Comparison of ENCODE assay signal across 15 cellular contexts in the genomic region with DNA sequence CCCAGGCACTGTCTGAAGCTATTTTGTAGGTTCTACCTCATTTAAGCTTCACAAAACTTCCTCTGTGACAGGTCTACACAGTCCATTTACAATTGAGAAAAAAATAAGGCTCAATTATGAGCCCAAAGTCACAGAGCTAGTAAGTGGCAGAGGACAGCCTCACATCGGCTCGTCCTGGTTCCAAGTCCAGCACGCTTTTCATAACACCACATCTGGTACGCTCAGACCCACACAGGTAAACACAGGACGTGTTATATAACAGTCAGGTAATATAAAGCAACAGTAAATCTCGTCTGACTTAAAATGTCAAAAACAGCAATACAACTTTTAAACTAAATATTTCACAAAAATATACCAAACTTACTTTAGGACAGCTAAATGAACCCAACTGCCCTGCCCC.
"Had no signal": no experiment of that assay in that cellular context is flagged by ENCODE, and none has a peak within 500 bp of the region (broad histone marks: within the 10 kb centered on the region; RNA-seq: fewer than 3 reads in every experiment).

No MANE protein-coding gene starts in this region.

- FAIRE-seq: astrocyte, TTC549, urothelium cell line had no signal

- H3K36me3 ChIP-seq: left lung, thoracic aorta had no signal

- H3K9me3 Mint-ChIP-seq: activated CD4-positive, alpha-beta T cell treated with anti-CD3 and anti-CD28 coated beads, Interleukin-2, amount 10 ng/mL, durations not matched to agents 24 days and 14 days; naive thymus-derived CD4-positive, alpha-beta T cell; stimulated activated effector memory CD8-positive, alpha-beta T cell treated with anti-CD3 and anti-CD28 coated beads, Interleukin-12 subunit alpha, Interleukin-12 subunit beta, amount 100 ng/mL, for 72 hours; WTC11 had no signal

- H3K27ac ChIP-seq: left lung, thoracic aorta had no signal

- ATAC-seq: left lung; naive thymus-derived CD4-positive, alpha-beta T cell; stimulated activated effector memory CD8-positive, alpha-beta T cell treated with anti-CD3 and anti-CD28 coated beads, Interleukin-12 subunit alpha, Interleukin-12 subunit beta, amount 100 ng/mL, for 72 hours; WTC11 had no signal

- H3K27me3 Mint-ChIP-seq: activated CD4-positive, alpha-beta T cell treated with anti-CD3 and anti-CD28 coated beads, Interleukin-2, amount 10 ng/mL, durations not matched to agents 24 days and 14 days; naive thymus-derived CD4-positive, alpha-beta T cell had no signal

- H3K27ac Mint-ChIP-seq: activated CD4-positive, alpha-beta T cell treated with anti-CD3 and anti-CD28 coated beads, Interleukin-2, amount 10 ng/mL, durations not matched to agents 24 days and 14 days; WTC11 had no signal

- H3K9me3 ChIP-seq: left lung, thoracic aorta had no signal

- DNase-seq: activated CD4-positive, alpha-beta T cell treated with anti-CD3 and anti-CD28 coated beads, Interleukin-2, amount 10 ng/mL, durations not matched to agents 24 days and 14 days; activated CD8-positive, alpha-beta memory T cell treated with anti-CD3 and anti-CD28 coated beads for 24 hours; activated naive CD4-positive, alpha-beta T cell treated with Interleukin-2 at 50 U/mL for 16 hours; erythroblast; islet precursor cell; left lung; naive thymus-derived CD4-positive, alpha-beta T cell; posterior cingulate gyrus; retina had no signal

- H3K36me3 Mint-ChIP-seq: naive thymus-derived CD4-positive, alpha-beta T cell; stimulated activated effector memory CD8-positive, alpha-beta T cell treated with anti-CD3 and anti-CD28 coated beads, Interleukin-12 subunit alpha, Interleukin-12 subunit beta, amount 100 ng/mL, for 72 hours; WTC11 had no signal

- H3K4me3 ChIP-seq: left lung, thoracic aorta had no signal

- H3K27me3 ChIP-seq: left lung had no signal

- H3K4me3 Mint-ChIP-seq: activated CD4-positive, alpha-beta T cell treated with anti-CD3 and anti-CD28 coated beads, Interleukin-2, amount 10 ng/mL, durations not matched to agents 24 days and 14 days; stimulated activated effector memory CD8-positive, alpha-beta T cell treated with anti-CD3 and anti-CD28 coated beads, Interleukin-12 subunit alpha, Interleukin-12 subunit beta, amount 100 ng/mL, for 72 hours; WTC11 had no signal
